ENCODE assay signal across 19 cellular contexts in genomic region chr12:47989023-47989417, GRCh38. TPM values are rescaled to one million over a fixed set of nuclear protein-coding genes. Genes with fewer than 3 reads are reported as not detected.
"Had no signal": no experiment of that assay in that cellular context is flagged by ENCODE, and none has a peak within 500 bp of the region (broad histone marks: within the 10 kb centered on the region; RNA-seq: fewer than 3 reads in every experiment).

No MANE protein-coding gene starts in this region.

- H3K27ac Mint-ChIP-seq: WTC11 had no signal

- H3K36me3 Mint-ChIP-seq: naive B cell, WTC11 had no signal

- H3K9me3 Mint-ChIP-seq: naive B cell, WTC11 had no signal

- H3K27me3 ChIP-seq: cardiac muscle cell, right lobe of liver, transverse colon had no signal

- H3K36me3 ChIP-seq: esophagus muscularis mucosa, left lung, right lobe of liver, transverse colon had no signal

- H3K4me3 ChIP-seq: cardiac muscle cell, dorsolateral prefrontal cortex, esophagus muscularis mucosa, left lung, right lobe of liver, transverse colon had no signal

- DNase-seq: activated CD4-positive, alpha-beta T cell treated with anti-CD3 and anti-CD28 coated beads for 48 hours; activated naive CD4-positive, alpha-beta T cell; hippocampal formation; left lung; mammary epithelial cell; naive B cell; occipital lobe; right lobe of liver; stimulated activated CD4-positive, alpha-beta T cell treated with anti-CD3 and anti-CD28 coated beads, Interleukin-1b, Interleukin-23, amount 100 ng/mL, for 48 hours; T-helper 2 cell; transverse colon had no signal

- ATAC-seq: left lung, right lobe of liver had no signal

- H3K4me3 Mint-ChIP-seq: WTC11 had no signal

RNA-seq across cellular contexts. Expression of gene COL2A1, which starts 15.3 kb away (rescaled TPM):
- total RNA-seq: activated CD8-positive, alpha-beta memory T cell treated with anti-CD3 and anti-CD28 coated beads for 36 hours; esophagus muscularis mucosa; glomerular endothelial cell; mononuclear cell; pulmonary artery endothelial cell; right lobe of liver had no signal
